In genomic region chr20:36847009-36847709, GRCh38 we compare ENCODE assay signal across 9 cellular contexts. TPM values are rescaled to one million over a fixed set of nuclear protein-coding genes. Genes with fewer than 3 reads are reported as not detected.
A peak's percentile ranks its signal among the peaks of the same experiment; 100 is the strongest.
DNase-seq lines count a peak whose midpoint lies in the region; ATAC-seq and TF ChIP-seq lines count a peak whose summit lies in the region.
"Had no signal": no experiment of that assay in that cellular context is flagged by ENCODE, and none has a peak within 500 bp of the region (broad histone marks: within the 10 kb centered on the region; RNA-seq: fewer than 3 reads in every experiment).

No MANE protein-coding gene starts in this region.

- ATAC-seq in GM21390 (IDR thresholded peaks at IDR 0.05; ENCODE audit: unreplicated experiment) (no peak), SK-N-SH treated with all-trans-retinoic acid at 6 μM for 48 hours (no peak)

- no peaks in the 10 kb centered on the region for H3K27me3 ChIP-seq in right atrium auricular region

- peaks cover 3 to 82% of the 10 kb centered on the region in 2 donors for H3K4me1 ChIP-seq in right atrium auricular region

- H3K4me3 ChIP-seq in right atrium auricular region = no peak overlapping the region

- peak overlapping the region; percentile 67 to 89 for H3K27ac ChIP-seq in right atrium auricular region

- DNase-seq in ELR (ENCODE audit: low read depth) (peak; percentile 88), anterior cingulate cortex (lab: John Stamatoyannopoulos, UW) (peak in 38 of 58 donors; percentile 17 to 83 (median 48)), right atrium auricular region (ENCODE audit: low spot score) (peak; percentile 95), retina (peak; percentile 31), iPS-NIHi7 (ENCODE audit: extremely low spot score) (no peak)
- DNase-seq in activated CD4-positive, alpha-beta T cell treated with anti-CD3 and anti-CD28 coated beads for 4 hours = no peak
- DNase-seq: activated naive CD4-positive, alpha-beta T cell had no signal

- no peak for TF ChIP-seq CTCF in right atrium auricular region (IDR thresholded peaks at IDR 0.05)

- no peaks in the 10 kb centered on the region for H3K36me3 ChIP-seq in right atrium auricular region

- no peaks in the 10 kb centered on the region for H3K9me3 ChIP-seq in right atrium auricular region

TF ChIP-seq in SK-N-SH treated with all-trans-retinoic acid at 6 μM for 48 hours, 23 proteins besides CTCF, POLR2A, EP300 and RAD21:
- TF ChIP-seq ZNF565 (CRISPR knock-in tag; conservative IDR thresholded peaks at IDR 0.05; ENCODE audit: low read depth) = no peak
- no peak for TF ChIP-seq CSRNP3 (CRISPR knock-in tag; IDR thresholded peaks at IDR 0.05)

RNA-seq across cellular contexts. Expression of gene TLDC2, which starts 28.8 kb away (rescaled TPM):
- under 1 TPM in 1 of 2 donors, not detected in 1; 0.30 TPM for total RNA-seq in right atrium auricular region

Comparison
In these comparisons a context has a peak if more than half of its experiments do, and no peak if none do; other contexts are left out.
1. DNase-seq: peak in ELR (single experiment), anterior cingulate cortex (38 of 58), right atrium auricular region (single experiment) and retina (single experiment); none in activated CD4-positive, alpha-beta T cell treated with anti-CD3 and anti-CD28 coated beads for 4 hours (0 of 2) and iPS-NIHi7 (single experiment).